Comparison of ENCODE assay signal across 17 cellular contexts in genomic region chr4:8856835-8857590, GRCh38. TPM values are rescaled to one million over a fixed set of nuclear protein-coding genes. Genes with fewer than 3 reads are reported as not detected.
DNase-seq lines count a peak whose midpoint lies in the region; ATAC-seq and TF ChIP-seq lines count a peak whose summit lies in the region.
"Had no signal": no experiment of that assay in that cellular context is flagged by ENCODE, and none has a peak within 500 bp of the region (broad histone marks: within the 10 kb centered on the region; RNA-seq: fewer than 3 reads in every experiment).

No MANE protein-coding gene starts in this region.

- intact Hi-C loops in stomach (cut with DNase I; ENCODE audit: low total_unique reads) = no loop called here
- intact Hi-C loops in CD4-positive, alpha-beta T cell (cut with DNase I, micrococcal nuclease) = no loop called here
- intact Hi-C loops in ovary (cut with DNase I) = no loop called here

- H3K4me3 ChIP-seq in NB4 (ENCODE audit: low read depth, low read length) (no peak overlapping the region), iPS DF 6.9 (ENCODE audit: low read length) (peak overlapping the region; percentile 11; the same call in 1 of the 2 replicates), stomach (peak overlapping the region; percentile 12 to 42 (median 28)), ovary (no peak overlapping the region)

- TF ChIP-seq CTCF in NB4 (IDR thresholded peaks at IDR 0.05; ENCODE audit: low read depth, low read length) = no peak
- TF ChIP-seq CTCF in stomach (IDR thresholded peaks at IDR 0.05) = no peak
- TF ChIP-seq CTCF in CD4-positive, alpha-beta T cell (IDR thresholded peaks at IDR 0.05) = no peak
- no peak for TF ChIP-seq CTCF in ovary (IDR thresholded peaks at IDR 0.05)

- no peak overlapping the region for H3K4me3 Mint-ChIP-seq in CD4-positive, alpha-beta T cell

- CTCF ChIA-PET in CD4-positive, alpha-beta T cell (lab: Charles Lee) = no interaction called here

- H3K4me1 ChIP-seq in iPS DF 6.9 (ENCODE audit: control insufficient read depth, insufficient read depth, low read length) (peaks cover 3% of the 10 kb centered on the region; the same call in 1 of the 2 replicates), stomach (peaks cover 19 to 51% (median 37%) of the 10 kb centered on the region in 4 donors), ovary (ENCODE audit: insufficient read depth) (peaks cover 1% of the 10 kb centered on the region)

- peak; percentile 50 for DNase-seq in SKM-1 treated with dmso at 0.1 percent for 144 hours (lab: John Stamatoyannopoulos, UW; ENCODE audit: unreplicated experiment)
- no peak for DNase-seq in SKM-1 (lab: John Stamatoyannopoulos, UW; ENCODE audit: unreplicated experiment)
- DNase-seq in NB4 (ENCODE audit: low read depth) = peak; percentile 46
- no peak for DNase-seq in iPS DF 6.9 (ENCODE audit: low read depth, low spot score)
- no peak for DNase-seq in stomach
- DNase-seq in CD4-positive, alpha-beta T cell = no peak
- no peak for DNase-seq in SK-N-DZ (ENCODE audit: low spot score)
- DNase-seq in ovary = no peak
- DNase-seq: 8988T; activated effector memory CD4-positive, alpha-beta T cell treated with Interleukin-2 at 50 U/mL for 16 hours; DMS 273 treated with DMSO at 0.1 percent for 48 hours; erythroblast; stimulated activated CD4-positive, alpha-beta T cell treated with anti-CD3 and anti-CD28 coated beads, Interleukin-4, amount 100 ng/mL, for 1 hour had no signal

- H3K9me3 Mint-ChIP-seq in CD4-positive, alpha-beta T cell = no peaks in the 10 kb centered on the region

- H3K36me3 ChIP-seq in iPS DF 6.9 (ENCODE audit: control insufficient read depth, insufficient read depth, low read length) = no peaks in the 10 kb centered on the region
- H3K36me3 ChIP-seq in stomach = no peaks in the 10 kb centered on the region
- H3K36me3 ChIP-seq in ovary = no peaks in the 10 kb centered on the region

- TF ChIP-seq EP300 in stomach (IDR thresholded peaks at IDR 0.05) (no peak), ovary (IDR thresholded peaks at IDR 0.05) (no peak)

- ATAC-seq in CD4-positive, alpha-beta T cell (ENCODE audit: poor library complexity) = no peak
- ATAC-seq: activated CD4-positive, CD25-positive, alpha-beta regulatory T cell treated with anti-CD3 and anti-CD28 coated beads, Interleukin-2, amount 50 U/mL, for 24 hours; SK-N-SH treated with all-trans-retinoic acid at 6 μM for 48 hours had no signal

- H3K27ac ChIP-seq in iPS DF 6.9 (ENCODE audit: low read length) (no peak overlapping the region), stomach (no peak overlapping the region), ovary (no peak overlapping the region)
- no peak overlapping the region for H3K27ac ChIP-seq in CD4-positive, alpha-beta T cell (ENCODE audit: low read depth, low read length)

- H3K27ac Mint-ChIP-seq in CD4-positive, alpha-beta T cell = no peak overlapping the region
- H3K27ac Mint-ChIP-seq: progenitor cell of endocrine pancreas had no signal

- H3K27me3 Mint-ChIP-seq in CD4-positive, alpha-beta T cell = peaks cover 49% of the 10 kb centered on the region

- no peaks in the 10 kb centered on the region for H3K9me3 ChIP-seq in iPS DF 6.9 (ENCODE audit: control insufficient read depth, insufficient read depth, low read length)
- H3K9me3 ChIP-seq in stomach = peaks cover 3 to 15% (median 12%) of the 10 kb centered on the region in 4 donors
- no peaks in the 10 kb centered on the region for H3K9me3 ChIP-seq in CD4-positive, alpha-beta T cell (ENCODE audit: control insufficient read depth, low read length)
- peaks cover 0 to 10% of the 10 kb centered on the region in 2 donors for H3K9me3 ChIP-seq in ovary

- WGBS in iPS DF 6.9 (ENCODE audit: insufficient coverage, insufficient read length) = no CpG with 5 or more reads among the region's 50 CpGs
- WGBS in stomach, 5 donors = 3 to 5% (median 3%) methylated on average over 35 to 50 of the region's 50 CpGs
- WGBS in ovary, 3 donors = 2 to 5% (median 4%) methylated on average over 36 to 50 of the region's 50 CpGs

- H3K27me3 ChIP-seq in iPS DF 6.9 (ENCODE audit: control insufficient read depth, insufficient read depth, low read length) = peaks cover 77% of the 10 kb centered on the region
- peaks cover 43 to 100% (median 85%) of the 10 kb centered on the region in 3 donors for H3K27me3 ChIP-seq in stomach
- H3K27me3 ChIP-seq in CD4-positive, alpha-beta T cell (ENCODE audit: control insufficient read depth, insufficient read depth, low read length) = peaks cover 53% of the 10 kb centered on the region
- no peaks in the 10 kb centered on the region for H3K27me3 ChIP-seq in ovary

- H3K36me3 Mint-ChIP-seq in CD4-positive, alpha-beta T cell (ENCODE audit: low read depth) = no peaks in the 10 kb centered on the region

- H3K4me1 Mint-ChIP-seq in CD4-positive, alpha-beta T cell (ENCODE audit: low read depth) = no peaks in the 10 kb centered on the region

- TF ChIP-seq POLR2A in NB4 (IDR thresholded peaks at IDR 0.05; ENCODE audit: extremely low read depth, insufficient read length) (no peak), stomach (IDR thresholded peaks at IDR 0.05) (no peak), ovary (IDR thresholded peaks at IDR 0.05) (no peak)

- POLR2A ChIA-PET in CD4-positive, alpha-beta T cell (lab: Charles Lee) = no interaction called here

RNA-seq across cellular contexts. Expression of gene HMX1, which starts 14.6 kb away (rescaled TPM):
- total RNA-seq in stomach (under 1 TPM in 1 of 5 donors, not detected in 4; 0.37 TPM), ovary (not detected)
- polyA plus RNA-seq in stomach (not detected), ovary (not detected)
- total RNA-seq in CD4-positive, alpha-beta T cell = not detected
- 45.4 and 69.0 TPM in 2 replicates for polyA plus RNA-seq in SK-N-DZ (2014; cell fraction: cytosol; rRNA removed)
- 50.6 and 62.3 TPM in 2 replicates for polyA plus RNA-seq in SK-N-DZ (2014; cell fraction: nucleus; rRNA removed)
- total RNA-seq: mesenteric fat pad had no signal

Comparison
In these comparisons a context has a peak if more than half of its experiments do, and no peak if none do; other contexts are left out.
1. DNase-seq: peak in SKM-1 treated with dmso at 0.1 percent for 144 hours (single experiment) and NB4 (single experiment); none in SKM-1 (single experiment), iPS DF 6.9 (single experiment), stomach (single experiment), CD4-positive, alpha-beta T cell (0 of 10), SK-N-DZ (single experiment) and ovary (0 of 5).
2. H3K4me3 ChIP-seq: peak in iPS DF 6.9 (single experiment) and stomach (4 of 4); none in NB4 (single experiment) and ovary (single experiment).